2 cellular contexts compared by ENCODE assay signal in genomic region chr11:112734207-112734606, GRCh38.
TF ChIP-seq lines count a peak whose summit lies in the region.

No MANE protein-coding gene starts in this region.

TF ChIP-seq in A549, 52 proteins besides CTCF, POLR2A, EP300 and RAD21:
- TF ChIP-seq REST (IDR thresholded peaks at IDR 0.05), result peak; percentile 73
- TF ChIP-seq POLR2AphosphoS2 (conservative IDR thresholded peaks at IDR 0.05; ENCODE audit: low read length), result no peak

TF ChIP-seq in WTC11, 78 proteins besides CTCF, POLR2A, EP300 and RAD21 (continued from another document):
- no peak for TF ChIP-seq FOXP4 (CRISPR knock-in tag; IDR thresholded peaks at IDR 0.05)
- no peak for TF ChIP-seq ZBTB43 (CRISPR knock-in tag; IDR thresholded peaks at IDR 0.05)
- TF ChIP-seq MAX (CRISPR knock-in tag; IDR thresholded peaks at IDR 0.05), result peak; percentile 31; the same call in 1 of the 2 replicates
